8 cellular contexts compared by ENCODE assay signal in the genomic region with DNA sequence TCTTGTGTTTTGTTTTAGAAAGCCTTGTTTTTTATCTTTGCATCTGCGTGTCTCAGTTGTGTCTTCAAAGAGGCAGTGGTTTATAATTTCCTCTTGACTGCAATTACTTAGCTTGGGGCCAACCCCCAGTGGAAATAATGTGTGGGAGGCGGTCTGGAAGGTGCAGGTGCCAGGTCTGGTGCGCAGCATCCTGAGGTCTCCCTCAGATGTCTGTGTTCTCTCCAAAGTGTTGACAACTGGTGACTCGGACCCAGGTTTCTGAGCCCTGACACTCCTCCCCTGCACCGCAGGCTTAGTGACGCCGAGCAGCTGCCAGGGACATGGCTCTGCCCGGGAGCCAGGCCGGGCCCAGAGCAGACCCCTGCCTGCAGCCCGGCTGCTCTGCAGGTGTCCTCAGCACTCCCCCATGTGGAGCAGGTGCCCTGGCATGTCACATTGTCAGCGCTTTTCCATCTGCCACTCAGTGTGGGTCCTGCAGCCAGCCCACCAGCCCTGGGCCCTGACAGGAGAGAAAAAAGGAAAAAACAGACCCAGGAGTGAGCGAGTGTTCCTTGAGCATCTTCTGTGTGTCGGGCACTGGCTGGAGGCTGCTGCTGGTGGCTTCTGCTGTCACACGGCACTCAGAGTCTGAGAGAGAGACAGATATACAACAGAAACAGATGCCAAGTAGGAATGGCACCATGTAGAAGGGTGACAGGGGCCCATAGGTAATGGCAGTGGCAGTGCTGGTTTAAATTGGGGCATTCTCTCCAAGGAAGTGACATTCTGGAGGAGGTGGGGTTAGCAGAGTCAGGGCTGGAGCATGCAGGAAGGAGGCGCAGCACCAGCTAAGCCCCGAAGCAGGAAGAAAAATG. TPM values are rescaled to one million over a fixed set of nuclear protein-coding genes. Genes with fewer than 3 reads are reported as not detected.
DNase-seq lines count a peak whose midpoint lies in the region; ATAC-seq and TF ChIP-seq lines count a peak whose summit lies in the region.

No MANE protein-coding gene starts in this region.

- H3K4me1 ChIP-seq in CD4-positive, CD25-positive, alpha-beta regulatory T cell (ENCODE audit: control insufficient read depth, insufficient read depth, low read length, poor library complexity, severe bottlenecking) = peaks cover 44% of the 10 kb centered on the region
- peaks cover 0 to 25% (median 17%) of the 10 kb centered on the region in 4 donors for H3K4me1 ChIP-seq in tibial nerve

- no peaks in the 10 kb centered on the region for H3K9me3 ChIP-seq in CD4-positive, CD25-positive, alpha-beta regulatory T cell (ENCODE audit: control insufficient read depth in 2 of 2, low read length in 2 of 2)
- H3K9me3 ChIP-seq in tibial nerve = no peaks in the 10 kb centered on the region

- H3K27me3 ChIP-seq in CD4-positive, CD25-positive, alpha-beta regulatory T cell (ENCODE audit: control insufficient read depth, insufficient read depth, low read length) = no peaks in the 10 kb centered on the region
- H3K27me3 ChIP-seq in tibial nerve = no peaks in the 10 kb centered on the region

- no peak for TF ChIP-seq EP300 in tibial nerve (IDR thresholded peaks at IDR 0.05)

- peaks cover 32% of the 10 kb centered on the region for H3K36me3 Mint-ChIP-seq in CD4-positive, CD25-positive, alpha-beta regulatory T cell
- no peaks in the 10 kb centered on the region for H3K36me3 Mint-ChIP-seq in stimulated activated naive CD8-positive, alpha-beta T cell treated with anti-CD3 and anti-CD28 coated beads, Interleukin-15, Interleukin-2, amounts not matched to agents 100 ng/mL and 50 ng/mL, for 24 hours (ENCODE audit: low read depth)

- intact Hi-C loops in left colon (cut with DNase I, micrococcal nuclease) = loop anchor here in 1 of 2 donors (10.0 kb wide), 1 partner anchor 240 kb away; no protein-coding TSS in a partner anchor

- peak overlapping the region; percentile 57 to 88 (median 80) for H3K4me3 Mint-ChIP-seq in CD4-positive, CD25-positive, alpha-beta regulatory T cell
- H3K4me3 Mint-ChIP-seq in stimulated activated naive CD8-positive, alpha-beta T cell treated with anti-CD3 and anti-CD28 coated beads, Interleukin-15, Interleukin-2, amounts not matched to agents 100 ng/mL and 50 ng/mL, for 24 hours = peak overlapping the region; percentile 64

- no peaks in the 10 kb centered on the region for H3K9me3 Mint-ChIP-seq in CD4-positive, CD25-positive, alpha-beta regulatory T cell
- no peaks in the 10 kb centered on the region for H3K9me3 Mint-ChIP-seq in stimulated activated naive CD8-positive, alpha-beta T cell treated with anti-CD3 and anti-CD28 coated beads, Interleukin-15, Interleukin-2, amounts not matched to agents 100 ng/mL and 50 ng/mL, for 24 hours

- H3K36me3 ChIP-seq in CD4-positive, CD25-positive, alpha-beta regulatory T cell (ENCODE audit: control insufficient read depth, insufficient read depth, low read length) = no peaks in the 10 kb centered on the region
- H3K36me3 ChIP-seq in tibial nerve = peaks cover 0 to 26% (median 0%) of the 10 kb centered on the region in 3 donors

- ATAC-seq in CD4-positive, CD25-positive, alpha-beta regulatory T cell (ENCODE audit: low read depth in 2 of 2) = peak; percentile 92 to 93
- ATAC-seq in left colon = peak; percentile 38

- no peak for TF ChIP-seq CTCF in tibial nerve (IDR thresholded peaks at IDR 0.05)

- no peak for TF ChIP-seq POLR2A in tibial nerve (IDR thresholded peaks at IDR 0.05)

- 73 to 74% methylated on average over 14 to 16 of the region's 16 CpGs for WGBS in tibial nerve, 2 donors

- DNase-seq in CD4-positive, CD25-positive, alpha-beta regulatory T cell = peak; percentile 66 to 90 (median 89)
- DNase-seq in NCI-H2081 (lab: John Stamatoyannopoulos, UW) = peak; percentile 56 to 87
- DNase-seq in activated CD8-positive, alpha-beta memory T cell treated with anti-CD3 and anti-CD28 coated beads for 24 hours = peak; percentile 87
- no peak for DNase-seq in left colon
- no peak for DNase-seq in tibial nerve (ENCODE audit: low spot score in 2 of 2)
- no peak for DNase-seq in SKM-1 treated with dmso at 0.1 percent for 144 hours (lab: John Stamatoyannopoulos, UW; ENCODE audit: unreplicated experiment)
- no peak for DNase-seq in OCI-M1 (lab: John Stamatoyannopoulos, UW)

- H3K27ac ChIP-seq in CD4-positive, CD25-positive, alpha-beta regulatory T cell (ENCODE audit: insufficient read depth, low read length, poor library complexity, severe bottlenecking) = peak overlapping the region; percentile 72
- H3K27ac ChIP-seq in tibial nerve = no peak overlapping the region

- peaks cover 6 to 73% (median 45%) of the 10 kb centered on the region in 4 donors for H3K4me1 Mint-ChIP-seq in CD4-positive, CD25-positive, alpha-beta regulatory T cell
- peaks cover 59% of the 10 kb centered on the region for H3K4me1 Mint-ChIP-seq in stimulated activated naive CD8-positive, alpha-beta T cell treated with anti-CD3 and anti-CD28 coated beads, Interleukin-15, Interleukin-2, amounts not matched to agents 100 ng/mL and 50 ng/mL, for 24 hours (ENCODE audit: low read depth)

- peak overlapping the region; percentile 89 to 97 (median 96) for H3K27ac Mint-ChIP-seq in CD4-positive, CD25-positive, alpha-beta regulatory T cell
- peak overlapping the region; percentile 77 for H3K27ac Mint-ChIP-seq in stimulated activated naive CD8-positive, alpha-beta T cell treated with anti-CD3 and anti-CD28 coated beads, Interleukin-15, Interleukin-2, amounts not matched to agents 100 ng/mL and 50 ng/mL, for 24 hours

- peak overlapping the region; percentile 68 for H3K4me3 ChIP-seq in CD4-positive, CD25-positive, alpha-beta regulatory T cell (ENCODE audit: low read depth, low read length)
- H3K4me3 ChIP-seq in tibial nerve = no peak overlapping the region

- H3K27me3 Mint-ChIP-seq in CD4-positive, CD25-positive, alpha-beta regulatory T cell = no peaks in the 10 kb centered on the region
- peaks cover 21% of the 10 kb centered on the region for H3K27me3 Mint-ChIP-seq in stimulated activated naive CD8-positive, alpha-beta T cell treated with anti-CD3 and anti-CD28 coated beads, Interleukin-15, Interleukin-2, amounts not matched to agents 100 ng/mL and 50 ng/mL, for 24 hours

RNA-seq across cellular contexts. Expression of gene SELENON, which starts 24.8 kb away (rescaled TPM):
- 19.2 TPM for total RNA-seq in CD4-positive, CD25-positive, alpha-beta regulatory T cell
- polyA plus RNA-seq in CD4-positive, CD25-positive, alpha-beta regulatory T cell = 1 to 10 TPM; 1.2 to 2.7 (median 2.0) TPM
- 10 to 100 TPM; 29.6 to 33.2 TPM for total RNA-seq in left colon
- 10 to 100 TPM; 17.6 to 54.0 (median 36.8) TPM for total RNA-seq in tibial nerve

RNA-seq across cellular contexts. Expression of gene MTFR1L, which starts 44.6 kb away (rescaled TPM):
- 32.9 TPM for total RNA-seq in CD4-positive, CD25-positive, alpha-beta regulatory T cell
- 10 to 100 TPM; 29.7 to 56.1 (median 32.4) TPM for polyA plus RNA-seq in CD4-positive, CD25-positive, alpha-beta regulatory T cell
- total RNA-seq in left colon = 10 to 100 TPM; 42.1 to 59.4 TPM
- total RNA-seq in tibial nerve = 10 to 100 TPM; 65.7 to 99.4 (median 77.2) TPM

Comparison
In these comparisons a context has a peak if more than half of its experiments do, and no peak if none do; other contexts are left out.
1. DNase-seq: peak in CD4-positive, CD25-positive, alpha-beta regulatory T cell (3 of 3), NCI-H2081 (2 of 2) and activated CD8-positive, alpha-beta memory T cell treated with anti-CD3 and anti-CD28 coated beads for 24 hours (single experiment); none in left colon (0 of 2), tibial nerve (0 of 2), SKM-1 treated with dmso at 0.1 percent for 144 hours (single experiment) and OCI-M1 (single experiment).